ENCODE assay signal across 20 cellular contexts in genomic region chr1:214640431-214641213, GRCh38. TPM values are rescaled to one million over a fixed set of nuclear protein-coding genes. Genes with fewer than 3 reads are reported as not detected.
A peak's percentile ranks its signal among the peaks of the same experiment; 100 is the strongest.
DNase-seq lines count a peak whose midpoint lies in the region; ATAC-seq and TF ChIP-seq lines count a peak whose summit lies in the region.
"Had no signal": no experiment of that assay in that cellular context is flagged by ENCODE, and none has a peak within 500 bp of the region (broad histone marks: within the 10 kb centered on the region; RNA-seq: fewer than 3 reads in every experiment).

No MANE protein-coding gene starts in this region.

- no peak overlapping the region for H3K9ac ChIP-seq in trophoblast cell (ENCODE audit: low read length)

- no peak overlapping the region for H4K91ac ChIP-seq in trophoblast cell (ENCODE audit: low read depth, low read length)

- no peaks in the 10 kb centered on the region for H3K27me3 ChIP-seq in trophoblast cell (ENCODE audit: insufficient read depth, low read length)

- H3K4me3 ChIP-seq in trophoblast cell (ENCODE audit: low read depth, low read length): no peak overlapping the region
- H3K4me3 ChIP-seq: GM23338 had no signal

- no peaks in the 10 kb centered on the region for H3K79me2 ChIP-seq in trophoblast cell (ENCODE audit: control insufficient read depth, insufficient read depth, low read length, poor library complexity)

- H3K23ac ChIP-seq in trophoblast cell (ENCODE audit: low read length): no peak overlapping the region

- H2BK12ac ChIP-seq in trophoblast cell (ENCODE audit: low read length): no peak overlapping the region

- H3K14ac ChIP-seq in trophoblast cell (ENCODE audit: low read length): no peak overlapping the region

- TF ChIP-seq CTCF in activated CD8-positive, alpha-beta T cell treated with anti-CD3 and anti-CD28 coated beads for 36 hours (IDR thresholded peaks at IDR 0.05): no peak

- H4K12ac ChIP-seq in trophoblast cell (ENCODE audit: low read depth, low read length): no peak overlapping the region

- peaks cover 2% of the 10 kb centered on the region for H3K9me3 Mint-ChIP-seq in activated CD8-positive, alpha-beta T cell treated with anti-CD3 and anti-CD28 coated beads for 36 hours
- H3K9me3 Mint-ChIP-seq in activated CD8-positive, alpha-beta T cell treated with anti-CD3 and anti-CD28 coated beads, Interleukin-2, amount 10 ng/mL, durations not matched to agents 7 days and 5 days (ENCODE audit: insufficient read depth): no peaks in the 10 kb centered on the region
- no peaks in the 10 kb centered on the region for H3K9me3 Mint-ChIP-seq in activated T-helper 17 cell treated with anti-CD3 and anti-CD28 coated beads, Interleukin-2, amount 50 U/mL, for 72 hours
- H3K9me3 Mint-ChIP-seq in activated CD4-positive, alpha-beta memory T cell treated with anti-CD3 and anti-CD28 coated beads, Interleukin-2, amount 10 ng/mL, durations not matched to agents 7 days and 5 days: no peaks in the 10 kb centered on the region
- H3K9me3 Mint-ChIP-seq: GM23338 had no signal

- H2BK120ac ChIP-seq in trophoblast cell (ENCODE audit: insufficient read depth, low read length, poor library complexity): no peak overlapping the region

- H3K36me3 Mint-ChIP-seq in activated CD8-positive, alpha-beta T cell treated with anti-CD3 and anti-CD28 coated beads for 36 hours (ENCODE audit: low read depth): peaks cover 37% of the 10 kb centered on the region
- H3K36me3 Mint-ChIP-seq in activated CD8-positive, alpha-beta T cell treated with anti-CD3 and anti-CD28 coated beads, Interleukin-2, amount 10 ng/mL, durations not matched to agents 7 days and 5 days (ENCODE audit: low read depth): peaks cover 56% of the 10 kb centered on the region
- H3K36me3 Mint-ChIP-seq in activated T-helper 17 cell treated with anti-CD3 and anti-CD28 coated beads, Interleukin-2, amount 50 U/mL, for 72 hours (ENCODE audit: low read depth): peaks cover 8% of the 10 kb centered on the region
- H3K36me3 Mint-ChIP-seq in activated CD4-positive, alpha-beta memory T cell treated with anti-CD3 and anti-CD28 coated beads, Interleukin-2, amount 10 ng/mL, durations not matched to agents 7 days and 5 days (ENCODE audit: low read depth): peaks cover 49% of the 10 kb centered on the region

- H3K27ac ChIP-seq in trophoblast cell (ENCODE audit: low read depth, low read length): no peak overlapping the region
- H3K27ac ChIP-seq: C4-2B, RWPE1 had no signal

- H3K4me1 Mint-ChIP-seq in activated CD8-positive, alpha-beta T cell treated with anti-CD3 and anti-CD28 coated beads for 36 hours (ENCODE audit: low read depth): peaks cover 23% of the 10 kb centered on the region
- peaks cover 20% of the 10 kb centered on the region for H3K4me1 Mint-ChIP-seq in activated CD8-positive, alpha-beta T cell treated with anti-CD3 and anti-CD28 coated beads, Interleukin-2, amount 10 ng/mL, durations not matched to agents 7 days and 5 days (ENCODE audit: low read depth)
- H3K4me1 Mint-ChIP-seq in activated T-helper 17 cell treated with anti-CD3 and anti-CD28 coated beads, Interleukin-2, amount 50 U/mL, for 72 hours: no peaks in the 10 kb centered on the region
- H3K4me1 Mint-ChIP-seq in activated CD4-positive, alpha-beta memory T cell treated with anti-CD3 and anti-CD28 coated beads, Interleukin-2, amount 10 ng/mL, durations not matched to agents 7 days and 5 days: peaks cover 23% of the 10 kb centered on the region
- H3K4me1 Mint-ChIP-seq: GM23338 had no signal

- no peak overlapping the region for H3K4me2 ChIP-seq in trophoblast cell (ENCODE audit: low read length)
- H3K4me2 ChIP-seq: GM23338 had no signal

- H3K4me3 Mint-ChIP-seq in activated CD8-positive, alpha-beta T cell treated with anti-CD3 and anti-CD28 coated beads for 36 hours: no peak overlapping the region
- H3K4me3 Mint-ChIP-seq in activated CD8-positive, alpha-beta T cell treated with anti-CD3 and anti-CD28 coated beads, Interleukin-2, amount 10 ng/mL, durations not matched to agents 7 days and 5 days: no peak overlapping the region
- no peak overlapping the region for H3K4me3 Mint-ChIP-seq in activated T-helper 17 cell treated with anti-CD3 and anti-CD28 coated beads, Interleukin-2, amount 50 U/mL, for 72 hours
- no peak overlapping the region for H3K4me3 Mint-ChIP-seq in activated CD4-positive, alpha-beta memory T cell treated with anti-CD3 and anti-CD28 coated beads, Interleukin-2, amount 10 ng/mL, durations not matched to agents 7 days and 5 days
- H3K4me3 Mint-ChIP-seq: GM23338 had no signal

- no peaks in the 10 kb centered on the region for H3K4me1 ChIP-seq in trophoblast cell (ENCODE audit: control insufficient read depth in 1 of 2, insufficient read depth in 2 of 2, low read length in 2 of 2)

- H3K4ac ChIP-seq in trophoblast cell (ENCODE audit: low read depth, low read length): no peak overlapping the region

- no peaks in the 10 kb centered on the region for H3K79me1 ChIP-seq in trophoblast cell (ENCODE audit: low read length)

- no peaks in the 10 kb centered on the region for H3K9me3 ChIP-seq in trophoblast cell (ENCODE audit: insufficient read depth, low read depth, low read length)

- POLR2A ChIA-PET in activated CD8-positive, alpha-beta T cell treated with anti-CD3 and anti-CD28 coated beads for 36 hours (lab: Charles Lee): interaction anchor here (0.7 kb wide), 1 partner anchor 758 kb away, joined by 3 read pairs; no protein-coding TSS in a partner anchor
- POLR2A ChIA-PET in activated CD8-positive, alpha-beta T cell treated with anti-CD3 and anti-CD28 coated beads, Interleukin-2, amount 10 ng/mL, durations not matched to agents 7 days and 5 days (lab: Charles Lee): no interaction called here
- POLR2A ChIA-PET in activated CD4-positive, alpha-beta memory T cell treated with anti-CD3 and anti-CD28 coated beads, Interleukin-2, amount 10 ng/mL, durations not matched to agents 7 days and 5 days (lab: Charles Lee): interaction anchor here (0.7 to 1.0 kb wide), 3 partner anchors 11 to 213 kb away, joined by 3 read pairs; no protein-coding TSS in a partner anchor

- ATAC-seq in activated CD8-positive, alpha-beta T cell treated with anti-CD3 and anti-CD28 coated beads for 36 hours: peak; percentile 46
- no peak for ATAC-seq in activated CD8-positive, alpha-beta T cell treated with anti-CD3 and anti-CD28 coated beads, Interleukin-2, amount 10 ng/mL, durations not matched to agents 7 days and 5 days
- ATAC-seq in activated T-helper 17 cell treated with anti-CD3 and anti-CD28 coated beads, Interleukin-2, amount 50 U/mL, for 72 hours (replicated peaks): peak; percentile 57
- ATAC-seq: GM23338, PC-3 had no signal

- H3K27ac Mint-ChIP-seq in activated CD8-positive, alpha-beta T cell treated with anti-CD3 and anti-CD28 coated beads for 36 hours: no peak overlapping the region
- H3K27ac Mint-ChIP-seq in activated CD8-positive, alpha-beta T cell treated with anti-CD3 and anti-CD28 coated beads, Interleukin-2, amount 10 ng/mL, durations not matched to agents 7 days and 5 days: no peak overlapping the region
- H3K27ac Mint-ChIP-seq in activated T-helper 17 cell treated with anti-CD3 and anti-CD28 coated beads, Interleukin-2, amount 50 U/mL, for 72 hours: no peak overlapping the region
- no peak overlapping the region for H3K27ac Mint-ChIP-seq in activated CD4-positive, alpha-beta memory T cell treated with anti-CD3 and anti-CD28 coated beads, Interleukin-2, amount 10 ng/mL, durations not matched to agents 7 days and 5 days
- H3K27ac Mint-ChIP-seq: GM23338 had no signal

- no CpG with 5 or more reads among the region's 6 CpGs for WGBS in trophoblast cell (ENCODE audit: extremely low coverage, insufficient coverage, insufficient read length)

- H3K27me3 Mint-ChIP-seq in activated CD8-positive, alpha-beta T cell treated with anti-CD3 and anti-CD28 coated beads for 36 hours: no peaks in the 10 kb centered on the region
- no peaks in the 10 kb centered on the region for H3K27me3 Mint-ChIP-seq in activated CD8-positive, alpha-beta T cell treated with anti-CD3 and anti-CD28 coated beads, Interleukin-2, amount 10 ng/mL, durations not matched to agents 7 days and 5 days (ENCODE audit: low read depth)
- no peaks in the 10 kb centered on the region for H3K27me3 Mint-ChIP-seq in activated T-helper 17 cell treated with anti-CD3 and anti-CD28 coated beads, Interleukin-2, amount 50 U/mL, for 72 hours
- no peaks in the 10 kb centered on the region for H3K27me3 Mint-ChIP-seq in activated CD4-positive, alpha-beta memory T cell treated with anti-CD3 and anti-CD28 coated beads, Interleukin-2, amount 10 ng/mL, durations not matched to agents 7 days and 5 days

- no peak overlapping the region for H2AK5ac ChIP-seq in trophoblast cell (ENCODE audit: low read length)

- intact Hi-C loops in activated CD8-positive, alpha-beta T cell treated with anti-CD3 and anti-CD28 coated beads for 36 hours (cut with micrococcal nuclease): no loop called here

- H3K18ac ChIP-seq in trophoblast cell (ENCODE audit: low read length): no peak overlapping the region

- H2AFZ ChIP-seq in trophoblast cell (ENCODE audit: insufficient read depth, low read length, poor library complexity): no peak overlapping the region
- H2AFZ ChIP-seq: GM23338 had no signal

- no peak for DNase-seq in activated CD8-positive, alpha-beta T cell treated with anti-CD3 and anti-CD28 coated beads for 36 hours
- DNase-seq in activated CD8-positive, alpha-beta T cell treated with anti-CD3 and anti-CD28 coated beads, Interleukin-2, amount 10 ng/mL, durations not matched to agents 7 days and 5 days: no peak
- DNase-seq in EH (ENCODE audit: low read depth) (peak; percentile 71), trophoblast cell (peak; percentile 76 to 88), NCI-H345 (lab: John Stamatoyannopoulos, UW) (no peak), GM19240 (ENCODE audit: insufficient read length, low spot score) (no peak)
- no peak for DNase-seq in activated CD4-positive, alpha-beta memory T cell treated with anti-CD3 and anti-CD28 coated beads, Interleukin-2, amount 10 ng/mL, durations not matched to agents 7 days and 5 days
- DNase-seq: DMS79 treated with DMSO at 0.1 percent for 48 hours, GDM1, KBM-7, MV-4-11, NCI-H1417 treated with DMSO at 0.1 percent for 48 hours, NCI-H2029, NCI-H2171, NCI-H774, PC-3 had no signal

- H3K36me3 ChIP-seq in trophoblast cell (ENCODE audit: control insufficient read depth in 1 of 2, insufficient read depth in 2 of 2, low read length in 2 of 2): peaks cover 4 to 24% of the 10 kb centered on the region in 2 experiments

- no peak overlapping the region for H4K8ac ChIP-seq in trophoblast cell (ENCODE audit: low read depth, low read length)

- H2BK5ac ChIP-seq in trophoblast cell (ENCODE audit: low read depth, low read length, poor library complexity): no peak overlapping the region

- CTCF ChIA-PET in activated CD8-positive, alpha-beta T cell treated with anti-CD3 and anti-CD28 coated beads for 36 hours (lab: Charles Lee): interaction anchor here (0.7 to 7.4 kb wide), 7 partner anchors 8 to 379 kb away, joined by 3 to 72 read pairs (median 4); no protein-coding TSS in a partner anchor
- CTCF ChIA-PET in activated CD8-positive, alpha-beta T cell treated with anti-CD3 and anti-CD28 coated beads, Interleukin-2, amount 10 ng/mL, durations not matched to agents 7 days and 5 days (lab: Charles Lee): interaction anchor here (0.9 to 5.8 kb wide), 7 partner anchors 8 to 379 kb away, joined by 3 to 59 read pairs (median 3); no protein-coding TSS in a partner anchor
- CTCF ChIA-PET in activated CD4-positive, alpha-beta memory T cell treated with anti-CD3 and anti-CD28 coated beads, Interleukin-2, amount 10 ng/mL, durations not matched to agents 7 days and 5 days (lab: Charles Lee): interaction anchor here (1.0 to 7.3 kb wide), 4 partner anchors 8 to 24 kb away, joined by 3 to 59 read pairs (median 8); no protein-coding TSS in a partner anchor

RNA-seq across cellular contexts. Expression of gene CENPF, which starts 37.6 kb away (rescaled TPM):
- total RNA-seq in activated CD8-positive, alpha-beta T cell treated with anti-CD3 and anti-CD28 coated beads for 36 hours: 10 to 100 TPM; 65.4 to 70.6 TPM
- total RNA-seq in activated CD8-positive, alpha-beta T cell treated with anti-CD3 and anti-CD28 coated beads, Interleukin-2, amount 10 ng/mL, durations not matched to agents 7 days and 5 days: 100 to 1,000 TPM; 176 to 180 TPM
- total RNA-seq in activated T-helper 17 cell treated with anti-CD3 and anti-CD28 coated beads, Interleukin-2, amount 50 U/mL, for 72 hours: 10 to 100 TPM; 69.7 to 79.4 TPM
- 38.9 and 49.2 TPM in 2 replicates for polyA plus RNA-seq in trophoblast cell (2013)
- 100 to 1,000 TPM; 125 to 135 TPM for total RNA-seq in activated CD4-positive, alpha-beta memory T cell treated with anti-CD3 and anti-CD28 coated beads, Interleukin-2, amount 10 ng/mL, durations not matched to agents 7 days and 5 days

Comparison
In these comparisons a context has a peak if more than half of its experiments do, and no peak if none do; other contexts are left out.
1. DNase-seq: peak in EH (single experiment) and trophoblast cell (2 of 2); none in activated CD8-positive, alpha-beta T cell treated with anti-CD3 and anti-CD28 coated beads for 36 hours (single experiment), activated CD8-positive, alpha-beta T cell treated with anti-CD3 and anti-CD28 coated beads, Interleukin-2, amount 10 ng/mL, durations not matched to agents 7 days and 5 days (single experiment), NCI-H345 (single experiment), activated CD4-positive, alpha-beta memory T cell treated with anti-CD3 and anti-CD28 coated beads, Interleukin-2, amount 10 ng/mL, durations not matched to agents 7 days and 5 days (single experiment) and GM19240 (single experiment).